In genomic region chr20:20926222-20926905, GRCh38 we compare ENCODE assay signal across 22 cellular contexts.
A peak's percentile ranks its signal among the peaks of the same experiment; 100 is the strongest.
DNase-seq lines count a peak whose midpoint lies in the region; ATAC-seq and TF ChIP-seq lines count a peak whose summit lies in the region.
"Had no signal": no experiment of that assay in that cellular context is flagged by ENCODE, and none has a peak within 500 bp of the region (broad histone marks: within the 10 kb centered on the region; RNA-seq: fewer than 3 reads in every experiment).

No MANE protein-coding gene starts in this region.

- H3K27ac Mint-ChIP-seq in natural killer cell treated with Interleukin-12 subunit alpha and Interleukin-12 subunit beta and Interleukin-15 and Interleukin-18, amount 100 ng/mL, for 72 hours = no peak overlapping the region
- no peak overlapping the region for H3K27ac Mint-ChIP-seq in natural killer cell

- no peak overlapping the region for H3K18ac ChIP-seq in mesendoderm (ENCODE audit: low read length)

- H3K9me3 Mint-ChIP-seq in natural killer cell treated with Interleukin-12 subunit alpha and Interleukin-12 subunit beta and Interleukin-15 and Interleukin-18, amount 100 ng/mL, for 72 hours = no peaks in the 10 kb centered on the region
- no peaks in the 10 kb centered on the region for H3K9me3 Mint-ChIP-seq in natural killer cell

- H3K4me1 ChIP-seq in mesendoderm (ENCODE audit: control insufficient read depth, low read depth, low read length) (no peaks in the 10 kb centered on the region), lower lobe of right lung (no peaks in the 10 kb centered on the region)
- H3K4me1 ChIP-seq: SJSA1 had no signal

- no peak overlapping the region for H3K4me3 Mint-ChIP-seq in natural killer cell treated with Interleukin-12 subunit alpha and Interleukin-12 subunit beta and Interleukin-15 and Interleukin-18, amount 100 ng/mL, for 72 hours
- no peak overlapping the region for H3K4me3 Mint-ChIP-seq in natural killer cell

- no peak overlapping the region for H3K9ac ChIP-seq in mesendoderm (ENCODE audit: low read length)

- no peak overlapping the region for H3K27ac ChIP-seq in mesendoderm (ENCODE audit: low read depth, low read length)
- H3K27ac ChIP-seq in lower lobe of right lung = no peak overlapping the region
- H3K27ac ChIP-seq: SJSA1 had no signal

- H3K27me3 Mint-ChIP-seq in natural killer cell treated with Interleukin-12 subunit alpha and Interleukin-12 subunit beta and Interleukin-15 and Interleukin-18, amount 100 ng/mL, for 72 hours = peaks cover 21 to 45% of the 10 kb centered on the region in 2 donors
- peaks cover 18 to 24% of the 10 kb centered on the region in 2 donors for H3K27me3 Mint-ChIP-seq in natural killer cell (ENCODE audit: low read depth in 2 of 2)

- H3K36me3 Mint-ChIP-seq in natural killer cell treated with Interleukin-12 subunit alpha and Interleukin-12 subunit beta and Interleukin-15 and Interleukin-18, amount 100 ng/mL, for 72 hours = no peaks in the 10 kb centered on the region
- no peaks in the 10 kb centered on the region for H3K36me3 Mint-ChIP-seq in natural killer cell

- no peak overlapping the region for H2AK5ac ChIP-seq in mesendoderm (ENCODE audit: low read length)

- H3K4me2 ChIP-seq in mesendoderm (ENCODE audit: low read length) = no peak overlapping the region

- intact Hi-C loops in natural killer cell (cut with micrococcal nuclease) (no loop called here), lower lobe of right lung (cut with DNase I) (no loop called here)

- H3K27me3 ChIP-seq in mesendoderm (ENCODE audit: insufficient read depth, low read length, poor library complexity) (no peaks in the 10 kb centered on the region), lower lobe of right lung (ENCODE audit: low read depth) (no peaks in the 10 kb centered on the region)
- H3K27me3 ChIP-seq: SJSA1 had no signal

- H2BK5ac ChIP-seq in mesendoderm (ENCODE audit: low read length) = no peak overlapping the region

- H4K8ac ChIP-seq in mesendoderm (ENCODE audit: low read depth, low read length) = no peak overlapping the region

- WGBS in mesendoderm (ENCODE audit: extremely low coverage, insufficient coverage, low lambda C conversion rate) = no CpG with 5 or more reads among the region's 8 CpGs

- no peak overlapping the region for H3K56ac ChIP-seq in mesendoderm (ENCODE audit: low read length)

- no peak for DNase-seq in natural killer cell treated with Interleukin-12 subunit alpha and Interleukin-12 subunit beta and Interleukin-15 and Interleukin-18, amount 100 ng/mL, for 72 hours (ENCODE audit: low spot score)
- DNase-seq in natural killer cell (no peak), RPMI7951 (ENCODE audit: low read depth) (peak; percentile 7), mesendoderm (peak; percentile 11), HK-2 (ENCODE audit: unreplicated experiment) (no peak), NCI-H2196 (lab: John Stamatoyannopoulos, UW; ENCODE audit: unreplicated experiment) (no peak), lower lobe of right lung (no peak)
- DNase-seq: 8988T, IMR-90, KG1, MM.1S, NCI-H1048, NCI-H1417, NCI-H187 treated with DMSO at 0.1 percent for 48 hours, NCI-H2171 treated with DMSO at 0.1 percent for 48 hours, NCI-H446, NCI-H524 treated with DMSO at 0.1 percent for 48 hours, NCI-H774, Right ventricle myocardium superior, RPMI8226 had no signal

- H3K36me3 ChIP-seq in mesendoderm (ENCODE audit: control insufficient read depth, insufficient read depth, low read length) (no peaks in the 10 kb centered on the region), lower lobe of right lung (no peaks in the 10 kb centered on the region)
- H3K36me3 ChIP-seq: SJSA1 had no signal

- no peaks in the 10 kb centered on the region for H3K79me1 ChIP-seq in mesendoderm (ENCODE audit: low read length)

- no peak overlapping the region for H4K5ac ChIP-seq in mesendoderm (ENCODE audit: low read length)

- H3K79me2 ChIP-seq in mesendoderm (ENCODE audit: control insufficient read depth, insufficient read depth, low read length) = no peaks in the 10 kb centered on the region

- H3K23ac ChIP-seq in mesendoderm (ENCODE audit: low read length) = no peak overlapping the region

- H3K4me3 ChIP-seq in mesendoderm (ENCODE audit: low read length) = no peak overlapping the region
- H3K4me3 ChIP-seq in lower lobe of right lung = no peak overlapping the region
- H3K4me3 ChIP-seq: SJSA1 had no signal

- no peak overlapping the region for H2BK120ac ChIP-seq in mesendoderm (ENCODE audit: low read depth, low read length)

- H2BK15ac ChIP-seq in mesendoderm (replicated peaks; ENCODE audit: low read depth) = no peak overlapping the region

- peak; percentile 33 to 39 for ATAC-seq in natural killer cell treated with Interleukin-12 subunit alpha and Interleukin-12 subunit beta and Interleukin-15 and Interleukin-18, amount 100 ng/mL, for 72 hours
- ATAC-seq in natural killer cell = no peak
- ATAC-seq in lower lobe of right lung = no peak
- ATAC-seq in HG02759 (IDR thresholded peaks at IDR 0.05; ENCODE audit: unreplicated experiment) = no peak

- no peak overlapping the region for H3K4ac ChIP-seq in mesendoderm (ENCODE audit: low read depth, low read length)

- no peaks in the 10 kb centered on the region for H3K9me3 ChIP-seq in lower lobe of right lung
- H3K9me3 ChIP-seq: SJSA1 had no signal

- TF ChIP-seq CTCF in natural killer cell (IDR thresholded peaks at IDR 0.05) = no peak
- no peak for TF ChIP-seq CTCF in lower lobe of right lung (IDR thresholded peaks at IDR 0.05)

- H3K4me1 Mint-ChIP-seq in natural killer cell treated with Interleukin-12 subunit alpha and Interleukin-12 subunit beta and Interleukin-15 and Interleukin-18, amount 100 ng/mL, for 72 hours (ENCODE audit: low read depth in 2 of 2) = no peaks in the 10 kb centered on the region
- no peaks in the 10 kb centered on the region for H3K4me1 Mint-ChIP-seq in natural killer cell

Comparison
In these comparisons a context has a peak if more than half of its experiments do, and no peak if none do; other contexts are left out.
1. ATAC-seq: peak in natural killer cell treated with Interleukin-12 subunit alpha and Interleukin-12 subunit beta and Interleukin-15 and Interleukin-18, amount 100 ng/mL, for 72 hours (2 of 2); none in natural killer cell (0 of 3), lower lobe of right lung (0 of 2) and HG02759 (single experiment).
2. DNase-seq: peak in RPMI7951 (single experiment) and mesendoderm (single experiment); none in natural killer cell treated with Interleukin-12 subunit alpha and Interleukin-12 subunit beta and Interleukin-15 and Interleukin-18, amount 100 ng/mL, for 72 hours (single experiment), natural killer cell (single experiment), HK-2 (single experiment), NCI-H2196 (single experiment) and lower lobe of right lung (single experiment).